In the genomic region with DNA sequence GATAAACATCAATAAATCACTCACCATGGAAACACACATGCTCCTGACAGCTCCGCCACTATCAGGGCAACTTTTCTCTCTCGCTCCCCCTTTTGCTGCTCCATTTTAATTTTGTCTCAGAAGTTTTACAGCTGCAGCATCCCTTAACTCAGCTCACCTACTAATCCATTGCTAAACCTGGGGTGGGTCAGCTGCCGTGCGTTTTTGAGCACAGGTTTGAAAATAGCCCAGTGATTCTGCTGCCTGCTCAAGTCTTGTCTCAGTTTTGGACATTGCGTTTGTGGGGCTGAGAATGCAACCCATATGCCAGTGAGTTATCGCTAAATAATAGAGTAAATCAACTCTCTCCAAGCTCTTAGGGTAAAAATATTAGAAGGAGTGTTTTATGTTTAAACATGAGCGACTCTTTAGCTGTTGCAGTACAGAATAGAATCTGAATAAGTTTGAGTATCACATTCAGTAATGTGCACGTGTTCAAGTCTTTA, we compare ENCODE assay signal across 9 cellular contexts. TPM values are rescaled to one million over a fixed set of nuclear protein-coding genes. Genes with fewer than 3 reads are reported as not detected.
DNase-seq lines count a peak whose midpoint lies in the region; ATAC-seq, FAIRE-seq and TF ChIP-seq lines count a peak whose summit lies in the region.
"Had no signal": no experiment of that assay in that cellular context is flagged by ENCODE, and none has a peak within 500 bp of the region (broad histone marks: within the 10 kb centered on the region; RNA-seq: fewer than 3 reads in every experiment).

No MANE protein-coding gene starts in this region.

- H3K36me3 ChIP-seq in GM12878 (ENCODE audit: control insufficient read depth in 2 of 2, insufficient read depth in 2 of 2, low read length in 1 of 2) (no peaks in the 10 kb centered on the region), aorta (ENCODE audit: control insufficient read depth in 1 of 2, insufficient read depth in 2 of 2, low read length in 1 of 2) (no peaks in the 10 kb centered on the region)

- no peak overlapping the region for H3K27ac ChIP-seq in GM12878 (ENCODE audit: control insufficient read depth, insufficient read depth)
- peak overlapping the region in 1 of 2 donors; percentile 8 for H3K27ac ChIP-seq in aorta (ENCODE audit: low read depth in 1 of 2, low read length in 2 of 2)

- in situ Hi-C loops in GM12878 (cut with MboI), result loop anchor here (25.0 kb wide), 1 partner anchor 1900 kb away; no protein-coding TSS in a partner anchor

- ATAC-seq in stimulated activated naive CD8-positive, alpha-beta T cell treated with anti-CD3 and anti-CD28 coated beads, Interleukin-15, Interleukin-2, amounts not matched to agents 100 U/mL and 50 U/mL, for 24 hours, result no peak
- ATAC-seq in GM12878 (no peak), aorta (ENCODE audit: low FRiP score) (no peak), HG02970 (IDR thresholded peaks at IDR 0.05; ENCODE audit: low FRiP score, unreplicated experiment) (no peak)

- no peak for TF ChIP-seq RAD21 in GM12878 (IDR thresholded peaks at IDR 0.05; ENCODE audit: insufficient read depth, low read depth, low read length)

- no peak for TF ChIP-seq POLR2A in GM12878 (IDR thresholded peaks at IDR 0.05; ENCODE audit: low read depth, low read length)

- H2AFZ ChIP-seq in GM12878 (ENCODE audit: control insufficient read depth, low read depth, low read length), result no peak overlapping the region

- peaks cover 46% of the 10 kb centered on the region for H3K79me2 ChIP-seq in GM12878 (ENCODE audit: control insufficient read depth, insufficient read depth, low read length)

- 97% methylated on average over 8 of the region's 8 CpGs for WGBS in GM12878 (ENCODE audit: insufficient coverage, insufficient replicate concordance, low lambda C conversion rate, missing lambda C conversion rate)
- WGBS in aorta, 2 donors, result 18 to 27% methylated on average over 8 of the region's 8 CpGs

- H3K27me3 ChIP-seq in GM12878 (replicated peaks in 1 of 2; ENCODE audit: control insufficient read depth in 2 of 2, insufficient read depth in 2 of 2, low read length in 1 of 2) (no peaks in the 10 kb centered on the region), aorta (ENCODE audit: control insufficient read depth in 1 of 2, insufficient read depth in 2 of 2, low read length in 1 of 2) (no peaks in the 10 kb centered on the region)

- peak overlapping the region; percentile 79 for H3K27ac Mint-ChIP-seq in stimulated activated naive CD8-positive, alpha-beta T cell treated with anti-CD3 and anti-CD28 coated beads, Interleukin-15, Interleukin-2, amounts not matched to agents 100 ng/mL and 50 ng/mL, for 24 hours
- H3K27ac Mint-ChIP-seq in mesothelial cell of epicardium, result peak overlapping the region; percentile 98

- SMC1A ChIA-PET in GM12878 (lab: Charles Lee; ENCODE audit: uncharacterized antibody, unreplicated experiment), result interaction anchor here (0.7 to 1.7 kb wide), 6 partner anchors 12 to 560 kb away, joined by 3 to 5 read pairs (median 4); no protein-coding TSS in a partner anchor

- no peaks in the 10 kb centered on the region for H4K20me1 ChIP-seq in GM12878 (ENCODE audit: control insufficient read depth, insufficient read depth)

- H3K27me3 Mint-ChIP-seq in stimulated activated naive CD8-positive, alpha-beta T cell treated with anti-CD3 and anti-CD28 coated beads, Interleukin-15, Interleukin-2, amounts not matched to agents 100 ng/mL and 50 ng/mL, for 24 hours, result no peaks in the 10 kb centered on the region
- H3K27me3 Mint-ChIP-seq in mesothelial cell of epicardium (ENCODE audit: low read depth), result no peaks in the 10 kb centered on the region

- intact Hi-C loops in GM12878 (cut with micrococcal nuclease; ENCODE audit: unreplicated experiment), result loop anchor here (5.0 kb wide), 2 partner anchors 560 to 615 kb away; partner anchors contain the start of gene ZNF407
- intact Hi-C loops in aorta (cut with DNase I), result loop anchor here in 1 of 2 donors (5.0 to 10.0 kb wide), 2 partner anchors 35 to 208 kb away; no protein-coding TSS in a partner anchor

- H3K9me3 ChIP-seq in GM12878 (replicated peaks; ENCODE audit: control insufficient read depth, insufficient read depth, low read length), result no peaks in the 10 kb centered on the region
- H3K9me3 ChIP-seq in aorta (ENCODE audit: control insufficient read depth, low read length), result no peaks in the 10 kb centered on the region

- TF ChIP-seq CTCF in GM12878 (IDR thresholded peaks at IDR 0.05 in 2 of 3, conservative IDR thresholded peaks at IDR 0.05 in 1 of 3; ENCODE audit: control insufficient read depth in 2 of 3, extremely low read depth in 1 of 3, insufficient read depth in 1 of 3, low read depth in 3 of 3, low read length in 3 of 3), result no peak
- TF ChIP-seq CTCF in mesothelial cell of epicardium (IDR thresholded peaks at IDR 0.05; ENCODE audit: unreplicated experiment), result no peak

- H3K4me2 ChIP-seq in GM12878 (ENCODE audit: control insufficient read depth, insufficient read depth), result peak overlapping the region; percentile 45

- peak overlapping the region; percentile 69; the same call in 1 of the 2 replicates for H3K9ac ChIP-seq in GM12878 (ENCODE audit: control insufficient read depth, insufficient read depth, low read length)

- TF ChIP-seq EP300 in GM12878 (IDR thresholded peaks at IDR 0.05; ENCODE audit: borderline replicate concordance in 1 of 2, control insufficient read depth in 1 of 2, low read depth in 2 of 2, low read length in 2 of 2), result no peak

- RAD21 ChIA-PET in GM12878 (lab: Charles Lee; ENCODE audit: unreplicated experiment), result no interaction called here

- H3K4me3 ChIP-seq in GM12878, result peak overlapping the region; percentile 67
- H3K4me3 ChIP-seq in aorta (ENCODE audit: low read length in 2 of 2), result peak overlapping the region; percentile 94 to 98

- peak; percentile 82 for FAIRE-seq in GM12878 (lab: Jason Lieb, UNC)

- no peaks in the 10 kb centered on the region for H3K9me3 Mint-ChIP-seq in stimulated activated naive CD8-positive, alpha-beta T cell treated with anti-CD3 and anti-CD28 coated beads, Interleukin-15, Interleukin-2, amounts not matched to agents 100 ng/mL and 50 ng/mL, for 24 hours
- no peaks in the 10 kb centered on the region for H3K9me3 Mint-ChIP-seq in mesothelial cell of epicardium

- CTCF ChIA-PET in GM12878 (lab: Yijun Ruan, JAX), result interaction anchor here (0.7 kb wide), 1 partner anchor 34 kb away, joined by 3 read pairs; no protein-coding TSS in a partner anchor

- POLR2A ChIA-PET in GM12878 (lab: Charles Lee), result interaction anchor here (0.6 kb wide), 1 partner anchor 246 kb away, joined by 3 read pairs; no protein-coding TSS in a partner anchor

- H3K4me1 Mint-ChIP-seq in stimulated activated naive CD8-positive, alpha-beta T cell treated with anti-CD3 and anti-CD28 coated beads, Interleukin-15, Interleukin-2, amounts not matched to agents 100 ng/mL and 50 ng/mL, for 24 hours (ENCODE audit: low read depth), result peaks cover 66% of the 10 kb centered on the region
- H3K4me1 Mint-ChIP-seq in mesothelial cell of epicardium, result peaks cover 65% of the 10 kb centered on the region

- H3K4me3 Mint-ChIP-seq in stimulated activated naive CD8-positive, alpha-beta T cell treated with anti-CD3 and anti-CD28 coated beads, Interleukin-15, Interleukin-2, amounts not matched to agents 100 ng/mL and 50 ng/mL, for 24 hours, result peak overlapping the region; percentile 80
- peak overlapping the region; percentile 87 for H3K4me3 Mint-ChIP-seq in mesothelial cell of epicardium

- DNase-seq in stimulated activated naive CD8-positive, alpha-beta T cell treated with anti-CD3 and anti-CD28 coated beads, Interleukin-15, Interleukin-2, amounts not matched to agents 100 U/mL and 50 U/mL, for 24 hours, result no peak
- DNase-seq in GM12878 (ENCODE audit: low read depth, low spot score), result no peak
- no peak for DNase-seq in mesothelial cell of epicardium (ENCODE audit: low spot score in 2 of 2, unreplicated experiment in 2 of 2)
- DNase-seq in aorta, result no peak
- DNase-seq in NCI-H2029 treated with DMSO at 0.1 percent for 48 hours (lab: John Stamatoyannopoulos, UW), result no peak
- DNase-seq in mesenteric fat pad (ENCODE audit: low spot score), result no peak
- DNase-seq: NCI-H1694 had no signal

- BruUV-seq in GM12878 (replicated peaks; lab: Mats Ljungman, UMichigan), result no TSS peak

- H3K4me1 ChIP-seq in GM12878 (ENCODE audit: control insufficient read depth, insufficient read depth, low read length) (peaks cover 10% of the 10 kb centered on the region; the same call in 1 of the 2 replicates), aorta (ENCODE audit: control insufficient read depth in 1 of 2, insufficient read depth in 2 of 2, low read length in 2 of 2) (peaks cover 0 to 4% of the 10 kb centered on the region in 2 donors)

- peaks cover 4% of the 10 kb centered on the region for H3K36me3 Mint-ChIP-seq in stimulated activated naive CD8-positive, alpha-beta T cell treated with anti-CD3 and anti-CD28 coated beads, Interleukin-15, Interleukin-2, amounts not matched to agents 100 ng/mL and 50 ng/mL, for 24 hours (ENCODE audit: low read depth)
- no peaks in the 10 kb centered on the region for H3K36me3 Mint-ChIP-seq in mesothelial cell of epicardium

RNA-seq across cellular contexts. Expression of gene TSHZ1, which starts 2.1 kb away (rescaled TPM):
- total RNA-seq in GM12878 (2013; cell fraction: nucleolus; rRNA removed), result 7.5 TPM in 2 replicates
- total RNA-seq in GM12878 (2014; rRNA removed) (8.3 and 8.7 TPM in 2 replicates), GM12878 (2014; rRNA removed; fragmentation: Illumina TruSeq; extraction: Trizol) (5.8 and 6.2 TPM in 2 replicates), GM12878 (2021) (14.0 and 15.2 TPM in 2 replicates), mesothelial cell of epicardium (48.6 to 50.6 TPM (median 50.0 TPM) in 3 replicates), aorta (10 to 100 TPM; 15.9 to 26.0 TPM), mesenteric fat pad (20.9 TPM)
- 2.4 TPM for polyA plus RNA-seq in GM12878 (2011; ENCODE audit: low read depth)
- polyA plus RNA-seq in GM12878 (2011; rRNA removed) (2.8 and 4.0 TPM in 2 replicates), GM12878 (2014; fragmentation: Illumina TruSeq; extraction: Trizol) (5.3 and 7.1 TPM in 2 replicates), GM12878 (2014; fragmentation: Nextera tagmentation; extraction: Ambion mirVana) (1 to 10 TPM; 2.2 to 2.9 TPM), GM12878 (2014; rRNA removed) (6.7 and 7.9 TPM in 2 replicates), GM12878 (2016; fragmentation: Nextera tagmentation; extraction: Ambion mirVana) (1 to 10 TPM; 2.4 to 2.8 TPM), aorta (1 to 10 TPM; 3.3 to 7.7 TPM)
- 4.4 and 4.8 TPM in 2 replicates for polyA plus RNA-seq in GM12878 (2011; cell fraction: cytosol; rRNA removed)
- 5.2 and 7.7 TPM in 2 replicates for polyA plus RNA-seq in GM12878 (2011; cell fraction: nucleus; rRNA removed)
- 4.3 and 5.1 TPM in 2 replicates for polyA plus RNA-seq in GM12878 (2012)
- polyA minus RNA-seq in GM12878 (2011; rRNA and poly(A)+ RNA removed), result 4.9 and 6.4 TPM in 2 replicates
- 5.1 and 5.2 TPM in 2 replicates for polyA minus RNA-seq in GM12878 (2011; cell fraction: cytosol; rRNA and poly(A)+ RNA removed)
- polyA minus RNA-seq in GM12878 (2011; cell fraction: nucleus; rRNA and poly(A)+ RNA removed), result 4.1 and 7.7 TPM in 2 replicates

RNA-seq across cellular contexts. Expression of gene PTGR3, which starts 3.7 kb away (rescaled TPM):
- 18.9 and 21.4 TPM in 2 replicates for total RNA-seq in GM12878 (2013; cell fraction: nucleolus; rRNA removed)
- total RNA-seq in GM12878 (2014; rRNA removed) (8.7 and 15.1 TPM in 2 replicates), GM12878 (2014; rRNA removed; fragmentation: Illumina TruSeq; extraction: Trizol) (12.2 and 13.2 TPM in 2 replicates), GM12878 (2021) (44.9 and 45.1 TPM in 2 replicates), mesothelial cell of epicardium (47.0 to 52.6 TPM (median 52.1 TPM) in 3 replicates), aorta (10 to 100 TPM; 16.9 to 28.6 TPM), mesenteric fat pad (25.5 TPM)
- polyA plus RNA-seq in GM12878 (2011; ENCODE audit: low read depth), result 7.0 TPM
- polyA plus RNA-seq in GM12878 (2011; rRNA removed) (63.9 and 69.8 TPM in 2 replicates), GM12878 (2014; fragmentation: Illumina TruSeq; extraction: Trizol) (29.5 and 30.4 TPM in 2 replicates), GM12878 (2014; fragmentation: Nextera tagmentation; extraction: Ambion mirVana) (1 to 10 TPM; 6.2 to 8.8 TPM), GM12878 (2014; rRNA removed) (29.2 and 34.8 TPM in 2 replicates), GM12878 (2016; fragmentation: Nextera tagmentation; extraction: Ambion mirVana) (10 to 100 TPM; 21.8 to 22.0 TPM), aorta (1 to 10 TPM; 8.8 to 9.4 TPM)
- 52.5 and 53.4 TPM in 2 replicates for polyA plus RNA-seq in GM12878 (2011; cell fraction: cytosol; rRNA removed)
- polyA plus RNA-seq in GM12878 (2011; cell fraction: nucleus; rRNA removed), result 87.8 and 88.3 TPM in 2 replicates
- polyA plus RNA-seq in GM12878 (2012), result 16.7 and 18.1 TPM in 2 replicates
- polyA minus RNA-seq in GM12878 (2011; rRNA and poly(A)+ RNA removed), result 57.6 and 90.8 TPM in 2 replicates
- polyA minus RNA-seq in GM12878 (2011; cell fraction: cytosol; rRNA and poly(A)+ RNA removed), result 15.9 and 22.5 TPM in 2 replicates
- polyA minus RNA-seq in GM12878 (2011; cell fraction: nucleus; rRNA and poly(A)+ RNA removed), result 34.7 and 50.0 TPM in 2 replicates
